ENCODE assay signal across 9 cellular contexts in genomic region chr2:112156152-112156986, GRCh38. TPM values are rescaled to one million over a fixed set of nuclear protein-coding genes. Genes with fewer than 3 reads are reported as not detected.
DNase-seq lines count a peak whose midpoint lies in the region; ATAC-seq lines count a peak whose summit lies in the region.
"Had no signal": no experiment of that assay in that cellular context is flagged by ENCODE, and none has a peak within 500 bp of the region (broad histone marks: within the 10 kb centered on the region; RNA-seq: fewer than 3 reads in every experiment).

No MANE protein-coding gene starts in this region.

- peak overlapping the region; percentile 82 for H3K27ac Mint-ChIP-seq in activated naive CD8-positive, alpha-beta T cell treated with anti-CD3 and anti-CD28 coated beads, Interleukin-2, amount 50 U/mL, for 24 hours
- H3K27ac Mint-ChIP-seq in naive thymus-derived CD4-positive, alpha-beta T cell = peak overlapping the region; percentile 85 to 96 (median 90)

- H3K4me1 ChIP-seq in naive thymus-derived CD4-positive, alpha-beta T cell (ENCODE audit: control insufficient read depth in 2 of 2, insufficient read depth in 2 of 2, low read length in 2 of 2) = peaks cover 18 to 25% of the 10 kb centered on the region in 2 donors
- H3K4me1 ChIP-seq: parathyroid adenoma had no signal

- DNase-seq in AG08396 (ENCODE audit: low spot score) = peak; percentile 56
- DNase-seq in RPMI7951 (ENCODE audit: low read depth) = peak; percentile 95
- peak; percentile 67 for DNase-seq in activated naive CD8-positive, alpha-beta T cell treated with anti-CD3 and anti-CD28 coated beads, Interleukin-2, amount 50 U/mL, for 24 hours
- peak in 6 of 9 donors; percentile 10 to 61 (median 22) for DNase-seq in naive thymus-derived CD4-positive, alpha-beta T cell
- no peak for DNase-seq in DMS 273 (lab: John Stamatoyannopoulos, UW; ENCODE audit: unreplicated experiment)

- H3K27me3 Mint-ChIP-seq in activated naive CD8-positive, alpha-beta T cell treated with anti-CD3 and anti-CD28 coated beads, Interleukin-2, amount 50 U/mL, for 24 hours = no peaks in the 10 kb centered on the region
- no peaks in the 10 kb centered on the region for H3K27me3 Mint-ChIP-seq in naive thymus-derived CD4-positive, alpha-beta T cell

- no peaks in the 10 kb centered on the region for H3K27me3 ChIP-seq in naive thymus-derived CD4-positive, alpha-beta T cell (ENCODE audit: control insufficient read depth in 2 of 2, insufficient read depth in 2 of 2, low read length in 2 of 2)

- H3K4me3 ChIP-seq in naive thymus-derived CD4-positive, alpha-beta T cell (ENCODE audit: low read length) = peak overlapping the region; percentile 25

- H3K4me3 Mint-ChIP-seq in activated naive CD8-positive, alpha-beta T cell treated with anti-CD3 and anti-CD28 coated beads, Interleukin-2, amount 50 U/mL, for 24 hours = peak overlapping the region; percentile 59
- H3K4me3 Mint-ChIP-seq in naive thymus-derived CD4-positive, alpha-beta T cell = peak overlapping the region; percentile 58 to 89 (median 84)

- H3K9me3 Mint-ChIP-seq in activated naive CD8-positive, alpha-beta T cell treated with anti-CD3 and anti-CD28 coated beads, Interleukin-2, amount 50 U/mL, for 24 hours = no peaks in the 10 kb centered on the region
- H3K9me3 Mint-ChIP-seq in naive thymus-derived CD4-positive, alpha-beta T cell = no peaks in the 10 kb centered on the region

- POLR2A ChIA-PET in naive thymus-derived CD4-positive, alpha-beta T cell (lab: Charles Lee) = interaction anchor here (1.0 to 2.3 kb wide), 8 partner anchors 17 to 34 kb away, joined by 3 to 26 read pairs (median 5); partner anchors contain the start of gene FBLN7

- no peaks in the 10 kb centered on the region for H3K36me3 ChIP-seq in naive thymus-derived CD4-positive, alpha-beta T cell (ENCODE audit: control insufficient read depth in 2 of 3, insufficient read depth in 3 of 3, low read length in 3 of 3)

- H3K27ac ChIP-seq in naive thymus-derived CD4-positive, alpha-beta T cell (ENCODE audit: low read depth, low read length) = peak overlapping the region; percentile 56
- H3K27ac ChIP-seq: parathyroid adenoma had no signal

- H3K36me3 Mint-ChIP-seq in activated naive CD8-positive, alpha-beta T cell treated with anti-CD3 and anti-CD28 coated beads, Interleukin-2, amount 50 U/mL, for 24 hours (ENCODE audit: low read depth) = no peaks in the 10 kb centered on the region
- no peaks in the 10 kb centered on the region for H3K36me3 Mint-ChIP-seq in naive thymus-derived CD4-positive, alpha-beta T cell

- peaks cover 42% of the 10 kb centered on the region for H3K4me1 Mint-ChIP-seq in activated naive CD8-positive, alpha-beta T cell treated with anti-CD3 and anti-CD28 coated beads, Interleukin-2, amount 50 U/mL, for 24 hours
- peaks cover 15 to 47% (median 38%) of the 10 kb centered on the region in 7 donors for H3K4me1 Mint-ChIP-seq in naive thymus-derived CD4-positive, alpha-beta T cell

- intact Hi-C loops in naive thymus-derived CD4-positive, alpha-beta T cell (cut with micrococcal nuclease) = loop anchor here in 1 of 2 donors (1.0 kb wide), 1 partner anchor 32 kb away; no protein-coding TSS in a partner anchor

- peak; percentile 41 for ATAC-seq in activated naive CD8-positive, alpha-beta T cell treated with anti-CD3 and anti-CD28 coated beads, Interleukin-2, amount 50 U/mL, for 24 hours
- peak; percentile 22 for ATAC-seq in naive thymus-derived CD4-positive, alpha-beta T cell
- ATAC-seq in GM21381 (IDR thresholded peaks at IDR 0.05; ENCODE audit: unreplicated experiment) (no peak), HG03442 (IDR thresholded peaks at IDR 0.05; ENCODE audit: unreplicated experiment) (no peak), HG02840 (IDR thresholded peaks at IDR 0.05; ENCODE audit: low FRiP score, unreplicated experiment) (no peak)

- no peaks in the 10 kb centered on the region for H3K9me3 ChIP-seq in naive thymus-derived CD4-positive, alpha-beta T cell (ENCODE audit: control insufficient read depth in 2 of 3, low read length in 3 of 3)

- CTCF ChIA-PET in naive thymus-derived CD4-positive, alpha-beta T cell (lab: Charles Lee) = no interaction called here

RNA-seq across cellular contexts. Expression of gene FBLN7, which starts 18.2 kb away (rescaled TPM):
- 10.2 and 10.4 TPM in 2 replicates for total RNA-seq in RPMI7951 (2014; rRNA removed; shearing (Covaris generic))
- 10 to 100 TPM; 12.1 to 36.3 (median 20.5) TPM for total RNA-seq in naive thymus-derived CD4-positive, alpha-beta T cell
- 10 to 100 TPM; 21.0 to 29.0 TPM for polyA plus RNA-seq in naive thymus-derived CD4-positive, alpha-beta T cell

Comparison
In these comparisons a context has a peak if more than half of its experiments do, and no peak if none do; other contexts are left out.
1. ATAC-seq: peak in activated naive CD8-positive, alpha-beta T cell treated with anti-CD3 and anti-CD28 coated beads, Interleukin-2, amount 50 U/mL, for 24 hours (single experiment) and naive thymus-derived CD4-positive, alpha-beta T cell (single experiment); none in GM21381 (single experiment), HG03442 (single experiment) and HG02840 (single experiment).